In the genomic region with DNA sequence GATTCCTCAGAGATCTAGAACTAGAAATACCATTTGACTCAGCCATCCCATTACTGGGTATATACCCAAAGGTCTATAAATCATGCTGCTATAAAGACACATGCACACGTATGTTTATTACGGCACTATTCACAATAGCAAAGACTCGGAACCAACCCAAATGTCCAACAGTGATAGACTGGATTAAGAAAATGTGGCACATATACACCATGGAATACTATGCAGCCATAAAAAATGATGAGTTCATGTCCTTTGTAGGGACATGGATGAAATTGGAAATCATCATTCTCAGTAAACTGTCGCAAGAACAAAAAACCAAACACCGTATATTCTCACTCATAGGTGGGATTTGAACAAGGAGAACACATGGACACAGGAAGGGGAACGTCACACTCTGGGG, we compare ENCODE assay signal across 3 cellular contexts. TPM values are rescaled to one million over a fixed set of nuclear protein-coding genes. Genes with fewer than 3 reads are reported as not detected.
"Had no signal": no experiment of that assay in that cellular context is flagged by ENCODE, and none has a peak within 500 bp of the region (broad histone marks: within the 10 kb centered on the region; RNA-seq: fewer than 3 reads in every experiment).

No MANE protein-coding gene starts in this region.

RNA-seq across cellular contexts. Expression of gene SH2D4B, which starts 57.3 kb away (rescaled TPM):
- total RNA-seq: LHCN-M2, RPMI7951, SJCRH30 had no signal
